ENCODE assay signal across 8 cellular contexts in the genomic region with DNA sequence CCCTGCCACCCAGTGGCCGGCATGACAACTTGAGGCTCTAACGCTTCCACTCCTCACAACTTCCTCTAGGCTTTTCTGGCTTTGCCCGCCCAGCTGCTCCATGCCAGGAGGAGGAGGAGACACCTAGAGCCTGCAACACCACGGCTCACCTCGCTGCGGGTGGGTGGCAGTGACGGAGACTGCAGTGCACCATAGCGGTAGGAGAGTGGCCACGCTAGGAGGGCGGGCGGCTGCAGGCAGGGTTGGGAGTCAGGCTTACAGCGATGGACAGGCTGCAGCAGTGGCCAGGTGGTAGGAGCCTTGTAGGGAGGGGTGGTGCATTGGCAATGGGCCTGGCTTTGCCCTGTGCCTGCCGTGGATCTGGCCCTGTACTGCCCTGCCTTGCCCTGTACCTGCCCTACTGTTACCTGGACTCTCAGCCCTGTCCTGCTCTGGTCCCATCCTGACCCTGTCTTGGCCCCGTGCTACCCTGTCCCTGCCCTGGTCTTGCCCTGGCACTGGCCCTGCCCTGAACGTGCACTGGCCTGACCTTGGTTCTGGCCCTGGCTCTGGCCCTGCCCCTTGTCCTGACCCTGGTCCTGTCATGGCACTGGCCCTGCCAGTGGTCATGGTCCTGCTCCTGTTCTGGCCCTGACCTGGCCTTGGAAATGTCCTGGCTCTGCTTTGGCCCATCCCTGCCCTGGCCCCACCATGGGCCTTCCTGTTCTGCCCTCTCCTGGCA.
A peak's percentile ranks its signal among the peaks of the same experiment; 100 is the strongest.
DNase-seq lines count a peak whose midpoint lies in the region; ATAC-seq, FAIRE-seq and TF ChIP-seq lines count a peak whose summit lies in the region.
"Not testable (repeated sequence)": the region's sequence is repeated elsewhere in the genome, so short reads cannot be mapped to it uniquely, and the experiment has no call there.

No MANE protein-coding gene starts in this region.

- not testable (repeated sequence) for TF ChIP-seq CTCF in WTC11 (IDR thresholded peaks at IDR 0.05); HepG2 (CRISPR knock-in tag; IDR thresholded peaks at IDR 0.05); spleen (IDR thresholded peaks at IDR 0.05 in 8 of 11, conservative IDR thresholded peaks at IDR 0.05 in 3 of 11)
- TF ChIP-seq CTCF in chondrocyte (IDR thresholded peaks at IDR 0.05) = peak; percentile 37

- H2AK5ac ChIP-seq in mesenchymal stem cell (ENCODE audit: low read length, severe bottlenecking) = not testable (repeated sequence)

- H3K27ac Mint-ChIP-seq in WTC11; chondrocyte (ENCODE audit: unreplicated experiment): not testable (repeated sequence)

- not testable (repeated sequence) for H3K79me2 ChIP-seq in HepG2 (ENCODE audit: insufficient read depth, low read length)

- H3K14ac ChIP-seq in mesenchymal stem cell (ENCODE audit: low read length in 2 of 2) = peak overlapping the region in 1 of 2 experiments; percentile 65

- not testable (repeated sequence) for H2BK120ac ChIP-seq in mesenchymal stem cell (ENCODE audit: low read depth, low read length)

- peak overlapping the region in 1 of 2 experiments; percentile 34 for H3K18ac ChIP-seq in mesenchymal stem cell (ENCODE audit: low read depth in 1 of 2, low read length in 2 of 2)

- CTCF ChIA-PET in WTC11 (lab: Charles Lee); HepG2 (lab: Yijun Ruan, JAX; ENCODE audit: low intra/inter-chr PET ratio, low total read pairs): not testable (repeated sequence)

- DNase-seq in Ammon's horn (ENCODE audit: low spot score) (peak; percentile 0), HT-29 (ENCODE audit: low spot score) (peak; percentile 22), WTC11 (ENCODE audit: low spot score) (peak; percentile 19), chondrocyte (ENCODE audit: low spot score) (peak; percentile 56), cardiac septum (ENCODE audit: low spot score) (peak; percentile 55), spleen (peak; percentile 72)
- not testable (repeated sequence) for DNase-seq in HepG2 (ENCODE audit: low spot score); mesenchymal stem cell

- TF ChIP-seq RAD21 in HepG2 (CRISPR knock-in tag; IDR thresholded peaks at IDR 0.05) = not testable (repeated sequence)

- ATAC-seq in WTC11, HepG2: not testable (repeated sequence)

- H2BK5ac ChIP-seq in mesenchymal stem cell (ENCODE audit: low read depth, low read length, poor library complexity, severe bottlenecking) = not testable (repeated sequence)

- not testable (repeated sequence) for BruUV-seq in HepG2 (replicated peaks; lab: Mats Ljungman, UMichigan)

- not testable (repeated sequence) for H2BK12ac ChIP-seq in mesenchymal stem cell (ENCODE audit: low read length in 2 of 2)

- not testable (repeated sequence) for FAIRE-seq in HepG2 (lab: Jason Lieb, UNC)

- not testable (repeated sequence) for H3K27ac ChIP-seq in HepG2 (ENCODE audit: extremely low read length, insufficient read depth, low read length); mesenchymal stem cell (ENCODE audit: low read length, poor library complexity, severe bottlenecking); spleen

- intact Hi-C loops in cardiac septum (cut with DNase I); HepG2 (cut with micrococcal nuclease; ENCODE audit: unreplicated experiment); spleen (cut with DNase I; ENCODE audit: low total_unique reads): not testable (repeated sequence)

- not testable (repeated sequence) for H4K91ac ChIP-seq in mesenchymal stem cell (ENCODE audit: low read length)

- not testable (repeated sequence) for TF ChIP-seq POLR2A in HepG2 (IDR thresholded peaks at IDR 0.05; ENCODE audit: insufficient read depth in 1 of 2, low read depth in 2 of 2, low read length in 2 of 2); spleen (IDR thresholded peaks at IDR 0.05)

- H2BK15ac ChIP-seq in mesenchymal stem cell (ENCODE audit: low read depth, poor library complexity, severe bottlenecking) = not testable (repeated sequence)

- not testable (repeated sequence) for H3K4me3 Mint-ChIP-seq in WTC11; chondrocyte (ENCODE audit: unreplicated experiment)

- WGBS in HepG2 (ENCODE audit: low lambda C conversion rate) = 66% methylated on average over 3 of the region's 15 CpGs
- WGBS in mesenchymal stem cell = 90% methylated on average over 10 of the region's 15 CpGs
- 83 to 96% (median 90%) methylated on average over 12 to 15 of the region's 15 CpGs for WGBS in spleen, 5 donors

- not testable (repeated sequence) for TF ChIP-seq EP300 in HepG2 (IDR thresholded peaks at IDR 0.05; ENCODE audit: low read depth in 2 of 2, low read length in 2 of 2); HepG2 (CRISPR knock-in tag; IDR thresholded peaks at IDR 0.05; ENCODE audit: borderline replicate concordance)

- not testable (repeated sequence) for H3K9ac ChIP-seq in HepG2 (ENCODE audit: insufficient read depth, low read depth, low read length); mesenchymal stem cell (ENCODE audit: low read length)

- H3K27me3 Mint-ChIP-seq in WTC11 (ENCODE audit: low read depth) = peaks cover 23% of the 10 kb centered on the region
- not testable (repeated sequence) for H3K27me3 Mint-ChIP-seq in chondrocyte (ENCODE audit: low read depth)

- H3K27me3 ChIP-seq in HepG2 (ENCODE audit: control insufficient read depth in 1 of 2, insufficient read depth in 2 of 2, low read length in 2 of 2); mesenchymal stem cell (ENCODE audit: control insufficient read depth in 1 of 2, insufficient read depth in 1 of 2, low read length in 2 of 2); spleen (replicated peaks in 1 of 7): not testable (repeated sequence)

- H3K4me3 ChIP-seq in HepG2 (replicated peaks in 1 of 3; ENCODE audit: insufficient read depth in 1 of 3, low read depth in 2 of 3, low read length in 3 of 3); mesenchymal stem cell (ENCODE audit: insufficient read depth in 1 of 2, low read depth in 1 of 2, low read length in 2 of 2); spleen: not testable (repeated sequence)

- H4K20me1 ChIP-seq in HepG2 (ENCODE audit: insufficient read depth, low read length) = not testable (repeated sequence)

- not testable (repeated sequence) for H3K4ac ChIP-seq in mesenchymal stem cell (ENCODE audit: low read depth in 1 of 2, low read length in 2 of 2)

- in situ Hi-C loops in HepG2 (cut with HindIII; ENCODE audit: extremely low pct_ligation_motif_present, low pct_unique_long_range_greater_than_20kb) = not testable (repeated sequence)

- not testable (repeated sequence) for H3K36me3 Mint-ChIP-seq in WTC11; chondrocyte (ENCODE audit: low read depth)

- not testable (repeated sequence) for H3K23ac ChIP-seq in mesenchymal stem cell (ENCODE audit: low read length in 2 of 2)

- peak overlapping the region; percentile 72 for H4K8ac ChIP-seq in mesenchymal stem cell (ENCODE audit: low read length)

- not testable (repeated sequence) for H3K4me1 ChIP-seq in HepG2 (ENCODE audit: insufficient read depth, low read length); spleen
- H3K4me1 ChIP-seq in mesenchymal stem cell (ENCODE audit: control insufficient read depth, insufficient read depth, low read depth, low read length) = peaks cover 13% of the 10 kb centered on the region

- not testable (repeated sequence) for H3K9me3 Mint-ChIP-seq in WTC11; chondrocyte (ENCODE audit: low read depth)

- H3K9me3 ChIP-seq in HepG2 (ENCODE audit: low read length); mesenchymal stem cell (ENCODE audit: control insufficient read depth, low read length); spleen: not testable (repeated sequence)

- not testable (repeated sequence) for H3K4me2 ChIP-seq in HepG2 (ENCODE audit: low read depth, low read length); mesenchymal stem cell (ENCODE audit: low read length, poor library complexity, severe bottlenecking)

- not testable (repeated sequence) for H2AFZ ChIP-seq in HepG2 (ENCODE audit: low read length); mesenchymal stem cell (ENCODE audit: low read depth, low read length)

- H3K4me1 Mint-ChIP-seq in WTC11; chondrocyte (ENCODE audit: low read depth): not testable (repeated sequence)

- H3K36me3 ChIP-seq in HepG2 (replicated peaks in 1 of 2; ENCODE audit: control insufficient read depth in 1 of 2, insufficient read depth in 2 of 2, low read length in 2 of 2); spleen: not testable (repeated sequence)
- peaks cover 0 to 20% of the 10 kb centered on the region in 2 experiments for H3K36me3 ChIP-seq in mesenchymal stem cell (ENCODE audit: control insufficient read depth in 1 of 2, insufficient read depth in 2 of 2, low read depth in 1 of 2, low read length in 2 of 2)

- POLR2A ChIA-PET in WTC11 (lab: Charles Lee); HepG2 (lab: Yijun Ruan, JAX): not testable (repeated sequence)

- H3K79me1 ChIP-seq in mesenchymal stem cell (replicated peaks; ENCODE audit: low read length, poor library complexity, severe bottlenecking) = not testable (repeated sequence)
